ENCODE assay signal across 32 cellular contexts in the genomic region with DNA sequence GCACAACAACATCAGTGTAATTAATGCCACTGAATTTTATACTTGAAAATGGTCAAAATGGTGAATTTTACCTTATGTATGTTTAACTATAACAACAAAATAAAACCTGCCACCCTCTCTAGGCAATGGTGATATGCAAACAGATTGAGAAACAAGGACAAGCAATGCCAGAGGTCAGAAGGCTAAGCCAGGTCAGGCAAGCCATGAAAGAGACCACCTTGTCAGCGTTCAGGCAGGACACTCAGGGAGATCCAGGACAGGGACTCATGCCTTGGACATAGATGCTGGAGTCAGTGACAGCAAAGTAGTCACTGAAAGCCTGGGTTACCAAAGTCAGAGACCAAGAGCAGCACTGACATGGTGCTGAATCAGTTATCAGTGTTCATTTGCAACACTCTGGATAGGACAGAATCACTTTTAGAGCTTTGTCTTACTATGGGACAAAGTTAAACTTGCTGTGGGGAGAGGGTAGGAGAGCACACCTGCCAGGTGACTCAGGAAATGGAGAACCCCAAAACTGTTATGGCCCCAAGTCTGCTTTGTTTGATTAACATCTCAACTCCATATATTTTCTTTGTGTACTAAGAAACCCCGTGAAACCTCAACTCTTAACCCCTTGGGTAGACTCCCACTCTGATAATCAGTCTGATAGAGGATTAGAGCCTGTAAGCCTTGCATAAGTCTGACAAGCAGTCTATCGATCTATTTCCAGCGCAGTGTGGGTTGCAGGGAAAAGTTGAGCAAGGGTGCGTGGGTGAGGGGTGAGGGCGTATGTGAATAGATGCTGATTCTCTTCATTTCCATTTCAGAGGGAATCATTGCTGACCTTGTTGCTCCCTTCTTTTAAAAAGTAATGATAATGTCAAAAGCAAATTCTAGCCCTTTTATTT. TPM values are rescaled to one million over a fixed set of nuclear protein-coding genes. Genes with fewer than 3 reads are reported as not detected.
"Had no signal": no experiment of that assay in that cellular context is flagged by ENCODE, and none has a peak within 500 bp of the region (broad histone marks: within the 10 kb centered on the region; RNA-seq: fewer than 3 reads in every experiment).

No MANE protein-coding gene starts in this region.

- H3K4me3 Mint-ChIP-seq: activated naive CD8-positive, alpha-beta T cell treated with anti-CD3 and anti-CD28 coated beads for 36 hours; effector memory CD8-positive, alpha-beta T cell; immature natural killer cell; natural killer cell treated with Interleukin-12 subunit alpha and Interleukin-12 subunit beta and Interleukin-15 and Interleukin-18, amount 100 ng/mL, for 72 hours; stimulated activated memory B cell treated with anti-CD40 and anti-IgM and Interleukin-4, amounts not matched to agents 10 μg/mL and 1 μg/mL and 100 μg/mL, for 72 hours; stimulated activated naive CD8-positive, alpha-beta T cell treated with anti-CD3 and anti-CD28 coated beads, Interleukin-15, amount 100 ng/mL, for 72 hours; T-helper 2 cell treated with Interferon-gamma antibody and Interleukin-4, amounts not matched to agents 5 μg/mL and 100 μg/mL, for 36 hours had no signal

- H3K36me3 Mint-ChIP-seq: activated naive CD8-positive, alpha-beta T cell treated with anti-CD3 and anti-CD28 coated beads for 36 hours; immature natural killer cell; natural killer cell treated with Interleukin-12 subunit alpha and Interleukin-12 subunit beta and Interleukin-15 and Interleukin-18, amount 100 ng/mL, for 72 hours; stimulated activated memory B cell treated with anti-CD40 and anti-IgM and Interleukin-4, amounts not matched to agents 10 μg/mL and 1 μg/mL and 100 μg/mL, for 72 hours had no signal

- H3K4me1 Mint-ChIP-seq: activated naive CD8-positive, alpha-beta T cell treated with anti-CD3 and anti-CD28 coated beads for 36 hours; immature natural killer cell; stimulated activated memory B cell treated with anti-CD40 and anti-IgM and Interleukin-4, amounts not matched to agents 10 μg/mL and 1 μg/mL and 100 μg/mL, for 72 hours; stimulated activated naive CD8-positive, alpha-beta T cell treated with anti-CD3 and anti-CD28 coated beads, Interleukin-15, amount 100 ng/mL, for 72 hours had no signal

- H3K9me3 Mint-ChIP-seq: activated naive CD8-positive, alpha-beta T cell treated with anti-CD3 and anti-CD28 coated beads for 36 hours; effector memory CD8-positive, alpha-beta T cell; immature natural killer cell; stimulated activated memory B cell treated with anti-CD40 and anti-IgM and Interleukin-4, amounts not matched to agents 10 μg/mL and 1 μg/mL and 100 μg/mL, for 72 hours; stimulated activated naive CD8-positive, alpha-beta T cell treated with anti-CD3 and anti-CD28 coated beads, Interleukin-15, amount 100 ng/mL, for 72 hours; T-helper 2 cell treated with Interferon-gamma antibody and Interleukin-4, amounts not matched to agents 5 μg/mL and 100 μg/mL, for 36 hours had no signal

- ATAC-seq: body of pancreas; effector memory CD8-positive, alpha-beta T cell; gastrocnemius medialis; lower lobe of right lung; natural killer cell treated with Interleukin-12 subunit alpha and Interleukin-12 subunit beta and Interleukin-15 and Interleukin-18, amount 100 ng/mL, for 72 hours; stimulated activated memory B cell treated with anti-CD40 and anti-IgM and Interleukin-4, amounts not matched to agents 10 μg/mL and 1 μg/mL and 100 μg/mL, for 72 hours; stimulated activated naive CD8-positive, alpha-beta T cell treated with anti-CD3 and anti-CD28 coated beads, Interleukin-15, amount 100 ng/mL, for 72 hours had no signal

- H3K9me3 ChIP-seq: adrenal gland, body of pancreas, gastrocnemius medialis, lower lobe of right lung, sigmoid colon, upper lobe of left lung had no signal

- H3K27ac ChIP-seq: adrenal gland, body of pancreas, gastrocnemius medialis, lower lobe of right lung, sigmoid colon, upper lobe of left lung had no signal

- H3K4me3 ChIP-seq: adrenal gland, body of pancreas, gastrocnemius medialis, lower lobe of right lung, sigmoid colon, upper lobe of left lung had no signal

- DNase-seq: activated CD4-positive, alpha-beta T cell treated with anti-CD3 and anti-CD28 coated beads for 4 hours; activated CD4-positive, alpha-beta T cell treated with anti-CD3 and anti-CD28 coated beads, Interleukin-2, amount 50 U/mL, for 4 hours; activated CD8-positive, alpha-beta memory T cell treated with anti-CD3 and anti-CD28 coated beads for 24 hours; activated effector memory CD4-positive, alpha-beta T cell treated with Interleukin-2 at 50 U/mL for 16 hours; activated naive CD4-positive, alpha-beta T cell treated with Interleukin-2 at 50 U/mL for 16 hours; activated naive CD8-positive, alpha-beta T cell treated with anti-CD3 and anti-CD28 coated beads for 36 hours; adrenal gland; aorta; body of pancreas; cortex of kidney; effector memory CD8-positive, alpha-beta T cell; erythroblast; gastrocnemius medialis; glutamatergic neuron; hippocampal formation; immature natural killer cell; kidney; lower lobe of right lung; mesendoderm; retina; sigmoid colon; small intestine; stimulated activated CD4-positive, alpha-beta T cell treated with anti-CD3 and anti-CD28 coated beads, Interleukin-4, amount 100 ng/mL, for 4 hours; stimulated activated CD8-positive, alpha-beta memory T cell treated with anti-CD3 and anti-CD28 coated beads, Interleukin-4, amount 100 ng/mL, for 48 hours; stimulated activated naive CD8-positive, alpha-beta T cell treated with anti-CD3 and anti-CD28 coated beads, Interleukin-15, amount 100 ng/mL, for 72 hours; substantia nigra; T-helper 1 cell; upper lobe of left lung had no signal

- H3K27ac Mint-ChIP-seq: activated naive CD8-positive, alpha-beta T cell treated with anti-CD3 and anti-CD28 coated beads for 36 hours; effector memory CD8-positive, alpha-beta T cell; immature natural killer cell; natural killer cell treated with Interleukin-12 subunit alpha and Interleukin-12 subunit beta and Interleukin-15 and Interleukin-18, amount 100 ng/mL, for 72 hours; stimulated activated memory B cell treated with anti-CD40 and anti-IgM and Interleukin-4, amounts not matched to agents 10 μg/mL and 1 μg/mL and 100 μg/mL, for 72 hours; stimulated activated naive CD8-positive, alpha-beta T cell treated with anti-CD3 and anti-CD28 coated beads, Interleukin-15, amount 100 ng/mL, for 72 hours; T-helper 2 cell treated with Interferon-gamma antibody and Interleukin-4, amounts not matched to agents 5 μg/mL and 100 μg/mL, for 36 hours had no signal

- H3K27me3 ChIP-seq: adrenal gland, body of pancreas, gastrocnemius medialis, sigmoid colon, upper lobe of left lung had no signal

- H3K27me3 Mint-ChIP-seq: stimulated activated memory B cell treated with anti-CD40 and anti-IgM and Interleukin-4, amounts not matched to agents 10 μg/mL and 1 μg/mL and 100 μg/mL, for 72 hours; stimulated activated naive CD8-positive, alpha-beta T cell treated with anti-CD3 and anti-CD28 coated beads, Interleukin-15, amount 100 ng/mL, for 72 hours had no signal

- H3K36me3 ChIP-seq: adrenal gland, gastrocnemius medialis, lower lobe of right lung, sigmoid colon, upper lobe of left lung had no signal

- H3K4me1 ChIP-seq: adrenal gland, body of pancreas, gastrocnemius medialis, lower lobe of right lung, sigmoid colon, upper lobe of left lung had no signal

RNA-seq across cellular contexts. Expression of a gene that starts 48.7 kb away (rescaled TPM):
- total RNA-seq: activated naive CD8-positive, alpha-beta T cell treated with anti-CD3 and anti-CD28 coated beads for 36 hours; mononuclear cell; natural killer cell treated with Interleukin-12 subunit alpha and Interleukin-12 subunit beta and Interleukin-15 and Interleukin-18, amount 100 ng/mL, for 72 hours had no signal
